In the genomic region with DNA sequence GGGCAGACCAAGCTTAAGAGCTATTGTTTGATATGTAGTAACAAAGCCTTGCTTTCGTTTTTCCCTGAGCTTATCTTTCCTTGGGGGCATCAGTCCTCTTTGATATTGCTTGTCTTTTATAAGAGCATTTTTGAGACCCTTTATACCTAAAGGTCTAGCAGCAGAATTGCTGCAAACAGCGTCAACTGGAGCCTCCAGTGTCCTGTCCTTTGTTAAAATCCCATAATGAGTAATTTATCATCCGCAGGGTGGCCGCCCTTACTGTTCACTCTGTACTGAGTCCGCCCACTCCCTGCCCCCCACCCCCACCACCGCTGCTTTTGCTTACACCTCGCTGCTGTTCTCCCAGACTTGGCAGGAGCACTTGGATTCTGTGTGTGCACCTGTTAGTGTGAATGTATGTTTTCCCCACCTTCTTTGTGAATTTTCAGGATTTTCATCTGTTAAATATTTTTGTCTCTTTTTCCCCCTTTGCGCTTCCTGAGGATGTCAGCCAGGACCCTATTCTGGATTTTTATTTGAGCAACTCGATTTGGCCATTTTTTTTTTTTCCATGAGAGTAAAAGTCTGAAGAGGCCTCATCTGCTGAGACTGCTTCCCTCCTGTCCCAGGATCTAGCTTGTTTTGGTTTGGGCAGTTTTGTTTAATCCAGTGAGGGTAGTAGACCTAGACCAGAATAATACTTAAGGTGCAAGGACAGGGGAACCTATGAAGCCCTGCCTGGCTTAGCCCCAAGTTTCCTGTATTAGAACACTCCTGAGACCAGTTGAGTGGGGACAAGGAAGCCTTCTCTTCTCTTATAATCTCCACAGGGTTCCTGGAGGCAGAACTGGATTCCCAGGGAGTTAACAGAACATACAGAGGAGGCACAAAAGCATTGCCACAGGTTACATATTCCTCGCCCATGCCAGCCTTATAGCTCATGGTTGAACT, we compare ENCODE assay signal across 8 cellular contexts. TPM values are rescaled to one million over a fixed set of nuclear protein-coding genes. Genes with fewer than 3 reads are reported as not detected.
DNase-seq lines count a peak whose midpoint lies in the region; ATAC-seq, FAIRE-seq and TF ChIP-seq lines count a peak whose summit lies in the region.

No MANE protein-coding gene starts in this region.

- H3K36me3 Mint-ChIP-seq in activated T-cell treated with anti-CD3 and anti-CD28 coated beads, Interleukin-2, amount 50 U/mL, for 24 hours (ENCODE audit: low read depth), result peaks cover 73% of the 10 kb centered on the region
- H3K36me3 Mint-ChIP-seq in activated T-helper 1 cell treated with anti-CD3 and anti-CD28 coated beads, Interleukin-12 subunit alpha, Interleukin-12 subunit beta, Interleukin-2, Interleukin-4 antibody, amounts not matched to agents 30 ng/mL and 10 ng/mL and 1 ng/mL, durations not matched to agents 14 hours and 24 hours and 36 hours (ENCODE audit: low read depth), result peaks cover 48% of the 10 kb centered on the region

- TF ChIP-seq RAD21 in HepG2 (CRISPR knock-in tag; IDR thresholded peaks at IDR 0.05), result no peak

- peak overlapping the region; percentile 86 for H3K4me2 ChIP-seq in HepG2 (ENCODE audit: low read depth, low read length)

- peak in 1 of 2 experiments; percentile 8; a peak in 1 of 4 replicates for TF ChIP-seq POLR2A in HepG2 (IDR thresholded peaks at IDR 0.05; ENCODE audit: insufficient read depth in 1 of 2, low read depth in 2 of 2, low read length in 2 of 2)
- no peak for TF ChIP-seq POLR2A in tibial nerve (IDR thresholded peaks at IDR 0.05)

- TF ChIP-seq CTCF in HepG2 (CRISPR knock-in tag; IDR thresholded peaks at IDR 0.05), result no peak
- no peak for TF ChIP-seq CTCF in tibial nerve (IDR thresholded peaks at IDR 0.05)

- H3K27ac ChIP-seq in HepG2 (ENCODE audit: extremely low read length, insufficient read depth, low read length), result peak overlapping the region; percentile 94
- peak overlapping the region; percentile 72 to 92 (median 82) for H3K27ac ChIP-seq in tibial nerve

- H2AFZ ChIP-seq in HepG2 (ENCODE audit: low read length), result no peak overlapping the region

- no peak for DNase-seq in activated T-cell treated with anti-CD3 and anti-CD28 coated beads, Interleukin-2, amount 50 U/mL, for 24 hours
- DNase-seq in activated T-cell treated with anti-CD3 and anti-CD28 coated beads for 4 hours, result no peak
- no peak for DNase-seq in activated T-helper 1 cell treated with anti-CD3 and anti-CD28 coated beads, Interleukin-12 subunit alpha, Interleukin-12 subunit beta, Interleukin-2, Interleukin-4 antibody, amounts not matched to agents 30 ng/mL and 10 ng/mL and 1 ng/mL, durations not matched to agents 14 hours and 24 hours and 36 hours (ENCODE audit: low spot score)
- DNase-seq in HepG2 (ENCODE audit: low spot score), result no peak
- no peak for DNase-seq in tibial nerve (ENCODE audit: low spot score in 2 of 2)
- no peak for DNase-seq in DMS114 treated with DMSO at 0.1 percent for 48 hours (lab: John Stamatoyannopoulos, UW; ENCODE audit: unreplicated experiment)
- DNase-seq in AG08396 (ENCODE audit: low spot score), result no peak

- H3K9me3 Mint-ChIP-seq in activated T-cell treated with anti-CD3 and anti-CD28 coated beads, Interleukin-2, amount 50 U/mL, for 24 hours, result no peaks in the 10 kb centered on the region
- H3K9me3 Mint-ChIP-seq in activated T-helper 1 cell treated with anti-CD3 and anti-CD28 coated beads, Interleukin-12 subunit alpha, Interleukin-12 subunit beta, Interleukin-2, Interleukin-4 antibody, amounts not matched to agents 30 ng/mL and 10 ng/mL and 1 ng/mL, durations not matched to agents 14 hours and 24 hours and 36 hours, result no peaks in the 10 kb centered on the region

- intact Hi-C loops in activated T-helper 1 cell treated with anti-CD3 and anti-CD28 coated beads, Interleukin-12 subunit alpha, Interleukin-12 subunit beta, Interleukin-2, Interleukin-4 antibody, amounts not matched to agents 30 ng/mL and 10 ng/mL and 1 ng/mL, durations not matched to agents 14 hours and 24 hours and 36 hours (cut with micrococcal nuclease), result loop anchor here (1.0 kb wide), 1 partner anchor 9 kb away; no protein-coding TSS in a partner anchor
- intact Hi-C loops in HepG2 (cut with micrococcal nuclease; ENCODE audit: unreplicated experiment), result loop anchor here (1.0 kb wide), 1 partner anchor 19 kb away; no protein-coding TSS in a partner anchor

- peaks cover 83% of the 10 kb centered on the region for H3K4me1 Mint-ChIP-seq in activated T-cell treated with anti-CD3 and anti-CD28 coated beads, Interleukin-2, amount 50 U/mL, for 24 hours (ENCODE audit: low read depth)
- peaks cover 86% of the 10 kb centered on the region for H3K4me1 Mint-ChIP-seq in activated T-helper 1 cell treated with anti-CD3 and anti-CD28 coated beads, Interleukin-12 subunit alpha, Interleukin-12 subunit beta, Interleukin-2, Interleukin-4 antibody, amounts not matched to agents 30 ng/mL and 10 ng/mL and 1 ng/mL, durations not matched to agents 14 hours and 24 hours and 36 hours (ENCODE audit: low read depth)

- peaks cover 57% of the 10 kb centered on the region for H3K79me2 ChIP-seq in HepG2 (ENCODE audit: insufficient read depth, low read length)

- peaks cover 84% of the 10 kb centered on the region for H3K4me1 ChIP-seq in HepG2 (ENCODE audit: insufficient read depth, low read length)
- peaks cover 4 to 73% (median 63%) of the 10 kb centered on the region in 4 donors for H3K4me1 ChIP-seq in tibial nerve

- H3K4me3 ChIP-seq in HepG2 (replicated peaks in 1 of 3; ENCODE audit: insufficient read depth in 1 of 3, low read depth in 2 of 3, low read length in 3 of 3) (peak overlapping the region; percentile 17 to 35 (median 33); a peak in 4 of 6 replicates), tibial nerve (no peak overlapping the region)

- H3K9me3 ChIP-seq in HepG2 (ENCODE audit: low read length) (no peaks in the 10 kb centered on the region), tibial nerve (no peaks in the 10 kb centered on the region)

- H3K4me3 Mint-ChIP-seq in activated T-cell treated with anti-CD3 and anti-CD28 coated beads, Interleukin-2, amount 50 U/mL, for 24 hours, result peak overlapping the region; percentile 95
- peak overlapping the region; percentile 80 for H3K4me3 Mint-ChIP-seq in activated T-helper 1 cell treated with anti-CD3 and anti-CD28 coated beads, Interleukin-12 subunit alpha, Interleukin-12 subunit beta, Interleukin-2, Interleukin-4 antibody, amounts not matched to agents 30 ng/mL and 10 ng/mL and 1 ng/mL, durations not matched to agents 14 hours and 24 hours and 36 hours

- POLR2A ChIA-PET in HepG2 (lab: Yijun Ruan, JAX), result interaction anchor here (1.0 to 2.7 kb wide), 4 partner anchors 8 to 110 kb away, joined by 3 to 19 read pairs (median 4); a partner anchor contains a TSS

- no peaks in the 10 kb centered on the region for H4K20me1 ChIP-seq in HepG2 (ENCODE audit: insufficient read depth, low read length)

- CTCF ChIA-PET in HepG2 (lab: Yijun Ruan, JAX; ENCODE audit: low intra/inter-chr PET ratio, low total read pairs), result interaction anchor here (1.1 kb wide), 1 partner anchor 13 kb away, joined by 4 read pairs; no protein-coding TSS in a partner anchor

- WGBS in HepG2 (ENCODE audit: low lambda C conversion rate), result 42% methylated on average over 10 of the region's 10 CpGs
- WGBS in tibial nerve, 2 donors, result 35 to 37% methylated on average over 10 of the region's 10 CpGs

- H3K36me3 ChIP-seq in HepG2 (replicated peaks in 1 of 2; ENCODE audit: control insufficient read depth in 1 of 2, insufficient read depth in 2 of 2, low read length in 2 of 2) (peaks cover 10 to 39% of the 10 kb centered on the region in 2 experiments), tibial nerve (peaks cover 0 to 20% (median 0%) of the 10 kb centered on the region in 3 donors)

- H3K27ac Mint-ChIP-seq in activated T-cell treated with anti-CD3 and anti-CD28 coated beads, Interleukin-2, amount 50 U/mL, for 24 hours, result peak overlapping the region; percentile 100
- peak overlapping the region; percentile 100 for H3K27ac Mint-ChIP-seq in activated T-helper 1 cell treated with anti-CD3 and anti-CD28 coated beads, Interleukin-12 subunit alpha, Interleukin-12 subunit beta, Interleukin-2, Interleukin-4 antibody, amounts not matched to agents 30 ng/mL and 10 ng/mL and 1 ng/mL, durations not matched to agents 14 hours and 24 hours and 36 hours

- no peak for ATAC-seq in HepG2
- ATAC-seq in GM19463 (IDR thresholded peaks at IDR 0.05; ENCODE audit: unreplicated experiment), result no peak

- BruUV-seq in HepG2 (replicated peaks; lab: Mats Ljungman, UMichigan), result TSS peak; percentile 7

- H3K27me3 ChIP-seq in HepG2 (ENCODE audit: control insufficient read depth in 1 of 2, insufficient read depth in 2 of 2, low read length in 2 of 2) (no peaks in the 10 kb centered on the region), tibial nerve (no peaks in the 10 kb centered on the region)

- TF ChIP-seq EP300 in HepG2 (IDR thresholded peaks at IDR 0.05; ENCODE audit: low read depth in 2 of 2, low read length in 2 of 2), result no peak
- TF ChIP-seq EP300 in HepG2 (CRISPR knock-in tag; IDR thresholded peaks at IDR 0.05; ENCODE audit: borderline replicate concordance), result no peak
- TF ChIP-seq EP300 in tibial nerve (IDR thresholded peaks at IDR 0.05), result no peak

- in situ Hi-C loops in HepG2 (cut with HindIII; ENCODE audit: extremely low pct_ligation_motif_present, low pct_unique_long_range_greater_than_20kb), result no loop called here

- FAIRE-seq in HepG2 (lab: Jason Lieb, UNC), result no peak

- no peaks in the 10 kb centered on the region for H3K27me3 Mint-ChIP-seq in activated T-cell treated with anti-CD3 and anti-CD28 coated beads, Interleukin-2, amount 50 U/mL, for 24 hours
- no peaks in the 10 kb centered on the region for H3K27me3 Mint-ChIP-seq in activated T-helper 1 cell treated with anti-CD3 and anti-CD28 coated beads, Interleukin-12 subunit alpha, Interleukin-12 subunit beta, Interleukin-2, Interleukin-4 antibody, amounts not matched to agents 30 ng/mL and 10 ng/mL and 1 ng/mL, durations not matched to agents 14 hours and 24 hours and 36 hours (ENCODE audit: insufficient read depth)

- peak overlapping the region; percentile 59 for H3K9ac ChIP-seq in HepG2 (ENCODE audit: insufficient read depth, low read depth, low read length)

RNA-seq across cellular contexts. Expression of a gene that starts 8.1 kb away (rescaled TPM):
- 113 and 124 TPM in 2 replicates for total RNA-seq in activated T-helper 1 cell treated with anti-CD3 and anti-CD28 coated beads, Interleukin-12 subunit alpha, Interleukin-12 subunit beta, Interleukin-2, Interleukin-4 antibody, amounts not matched to agents 30 ng/mL and 10 ng/mL and 1 ng/mL, durations not matched to agents 14 hours and 24 hours and 36 hours
- total RNA-seq in HepG2 (2016; rRNA removed; fragmentation: Illumina TruSeq; extraction: Trizol) (117 and 132 TPM in 2 replicates), tibial nerve (10 to 100 TPM; 17.1 to 54.6 (median 35.0) TPM)
- total RNA-seq in HepG2 (2016; cell fraction: cytosol; rRNA removed; fragmentation: Illumina TruSeq; extraction: Trizol; ENCODE audit: low read depth), result 31.9 and 33.3 TPM in 2 replicates
- 111 and 137 TPM in 2 replicates for total RNA-seq in HepG2 (2016; cell fraction: insoluble cytoplasmic fraction; rRNA removed; fragmentation: Illumina TruSeq; extraction: Trizol)
- total RNA-seq in HepG2 (2016; cell fraction: membrane; rRNA removed; fragmentation: Illumina TruSeq; extraction: Trizol), result 66.9 and 73.0 TPM in 2 replicates
- total RNA-seq in HepG2 (2016; cell fraction: nucleus; rRNA removed; fragmentation: Illumina TruSeq; extraction: Trizol), result 58.2 and 67.9 TPM in 2 replicates
- polyA plus RNA-seq in HepG2 (2011; rRNA removed), result 125 and 127 TPM in 2 replicates
- 56.3 and 126 TPM in 2 replicates for polyA plus RNA-seq in HepG2 (2011; cell fraction: cytosol; rRNA removed)
- polyA plus RNA-seq in HepG2 (2011; cell fraction: nucleus; rRNA removed), result 211 and 341 TPM in 2 replicates
- polyA plus RNA-seq in HepG2 (2012), result 63.5 and 68.9 TPM in 2 replicates
- polyA plus RNA-seq in HepG2 (2016; cell fraction: cytosol; fragmentation: Illumina TruSeq; extraction: Trizol; ENCODE audit: low read depth), result 20.7 and 23.5 TPM in 2 replicates
- polyA plus RNA-seq in HepG2 (2016; cell fraction: insoluble cytoplasmic fraction; fragmentation: Illumina TruSeq; extraction: Trizol; ENCODE audit: low read depth), result 136 and 157 TPM in 2 replicates
- 44.8 and 50.5 TPM in 2 replicates for polyA plus RNA-seq in HepG2 (2016; cell fraction: membrane; fragmentation: Illumina TruSeq; extraction: Trizol; ENCODE audit: low read depth)
- 131 TPM in 2 replicates for polyA plus RNA-seq in HepG2 (2016; cell fraction: nucleus; fragmentation: Illumina TruSeq; extraction: Trizol; ENCODE audit: insufficient read depth, low read depth)
- polyA minus RNA-seq in HepG2 (2011; rRNA and poly(A)+ RNA removed; ENCODE audit: low replicate concordance), result 24.8 and 334 TPM in 2 replicates
- 131 and 176 TPM in 2 replicates for polyA minus RNA-seq in HepG2 (2011; cell fraction: cytosol; rRNA and poly(A)+ RNA removed)
- polyA minus RNA-seq in HepG2 (2011; cell fraction: nucleus; rRNA and poly(A)+ RNA removed), result 107 and 124 TPM in 2 replicates

RNA-seq across cellular contexts. Expression of a gene that starts 26.6 kb away (rescaled TPM):
- 9.1 and 11.2 TPM in 2 replicates for total RNA-seq in activated T-helper 1 cell treated with anti-CD3 and anti-CD28 coated beads, Interleukin-12 subunit alpha, Interleukin-12 subunit beta, Interleukin-2, Interleukin-4 antibody, amounts not matched to agents 30 ng/mL and 10 ng/mL and 1 ng/mL, durations not matched to agents 14 hours and 24 hours and 36 hours
- 0.15 TPM in 1 of 2 replicates, not detected in the other for total RNA-seq in HepG2 (2016; rRNA removed; fragmentation: Illumina TruSeq; extraction: Trizol)
- not detected in 2 replicates for total RNA-seq in HepG2 (2016; cell fraction: cytosol; rRNA removed; fragmentation: Illumina TruSeq; extraction: Trizol; ENCODE audit: low read depth)
- not detected in 2 replicates for total RNA-seq in HepG2 (2016; cell fraction: insoluble cytoplasmic fraction; rRNA removed; fragmentation: Illumina TruSeq; extraction: Trizol)
- total RNA-seq in HepG2 (2016; cell fraction: membrane; rRNA removed; fragmentation: Illumina TruSeq; extraction: Trizol), result not detected in 2 replicates
- not detected in 2 replicates for total RNA-seq in HepG2 (2016; cell fraction: nucleus; rRNA removed; fragmentation: Illumina TruSeq; extraction: Trizol)
- polyA plus RNA-seq in HepG2 (2011; rRNA removed), result 0.20 TPM in 2 replicates
- polyA plus RNA-seq in HepG2 (2011; cell fraction: cytosol; rRNA removed), result 0.13 TPM in 1 of 2 replicates, not detected in the other
- polyA plus RNA-seq in HepG2 (2011; cell fraction: nucleus; rRNA removed), result 2.5 and 2.6 TPM in 2 replicates
- 0.70 and 1.9 TPM in 2 replicates for polyA plus RNA-seq in HepG2 (2012)
- polyA plus RNA-seq in HepG2 (2016; cell fraction: cytosol; fragmentation: Illumina TruSeq; extraction: Trizol; ENCODE audit: low read depth), result 0.32 and 0.41 TPM in 2 replicates
- not detected in 2 replicates for polyA plus RNA-seq in HepG2 (2016; cell fraction: insoluble cytoplasmic fraction; fragmentation: Illumina TruSeq; extraction: Trizol; ENCODE audit: low read depth)
- polyA plus RNA-seq in HepG2 (2016; cell fraction: membrane; fragmentation: Illumina TruSeq; extraction: Trizol; ENCODE audit: low read depth), result not detected in 2 replicates
- not detected in 2 replicates for polyA plus RNA-seq in HepG2 (2016; cell fraction: nucleus; fragmentation: Illumina TruSeq; extraction: Trizol; ENCODE audit: insufficient read depth, low read depth)
- not detected in 2 replicates for polyA minus RNA-seq in HepG2 (2011; rRNA and poly(A)+ RNA removed; ENCODE audit: low replicate concordance)
- polyA minus RNA-seq in HepG2 (2011; cell fraction: cytosol; rRNA and poly(A)+ RNA removed), result not detected in 2 replicates
- not detected in 2 replicates for polyA minus RNA-seq in HepG2 (2011; cell fraction: nucleus; rRNA and poly(A)+ RNA removed)
- total RNA-seq in tibial nerve, result 1 to 10 TPM; 2.4 to 8.4 (median 4.6) TPM

RNA-seq across cellular contexts. Expression of a gene that starts 38.8 kb away (rescaled TPM):
- total RNA-seq in activated T-helper 1 cell treated with anti-CD3 and anti-CD28 coated beads, Interleukin-12 subunit alpha, Interleukin-12 subunit beta, Interleukin-2, Interleukin-4 antibody, amounts not matched to agents 30 ng/mL and 10 ng/mL and 1 ng/mL, durations not matched to agents 14 hours and 24 hours and 36 hours, result 104 and 107 TPM in 2 replicates
- total RNA-seq in HepG2 (2016; rRNA removed; fragmentation: Illumina TruSeq; extraction: Trizol), result 2.9 and 7.0 TPM in 2 replicates
- total RNA-seq in HepG2 (2016; cell fraction: cytosol; rRNA removed; fragmentation: Illumina TruSeq; extraction: Trizol; ENCODE audit: low read depth), result 10.0 and 10.9 TPM in 2 replicates
- 3.0 and 6.9 TPM in 2 replicates for total RNA-seq in HepG2 (2016; cell fraction: insoluble cytoplasmic fraction; rRNA removed; fragmentation: Illumina TruSeq; extraction: Trizol)
- 2.9 and 3.8 TPM in 2 replicates for total RNA-seq in HepG2 (2016; cell fraction: membrane; rRNA removed; fragmentation: Illumina TruSeq; extraction: Trizol)
- 9.9 and 11.5 TPM in 2 replicates for total RNA-seq in HepG2 (2016; cell fraction: nucleus; rRNA removed; fragmentation: Illumina TruSeq; extraction: Trizol)
- 9.3 and 11.1 TPM in 2 replicates for polyA plus RNA-seq in HepG2 (2011; rRNA removed)
- polyA plus RNA-seq in HepG2 (2011; cell fraction: cytosol; rRNA removed), result 1.9 and 2.9 TPM in 2 replicates
- polyA plus RNA-seq in HepG2 (2011; cell fraction: nucleus; rRNA removed), result 106 and 117 TPM in 2 replicates
- 10.1 and 13.5 TPM in 2 replicates for polyA plus RNA-seq in HepG2 (2012)
- 1.1 and 1.2 TPM in 2 replicates for polyA plus RNA-seq in HepG2 (2016; cell fraction: cytosol; fragmentation: Illumina TruSeq; extraction: Trizol; ENCODE audit: low read depth)
- 5.9 and 7.3 TPM in 2 replicates for polyA plus RNA-seq in HepG2 (2016; cell fraction: insoluble cytoplasmic fraction; fragmentation: Illumina TruSeq; extraction: Trizol; ENCODE audit: low read depth)
- polyA plus RNA-seq in HepG2 (2016; cell fraction: membrane; fragmentation: Illumina TruSeq; extraction: Trizol; ENCODE audit: low read depth), result 1.5 and 2.1 TPM in 2 replicates
- 38.5 and 39.0 TPM in 2 replicates for polyA plus RNA-seq in HepG2 (2016; cell fraction: nucleus; fragmentation: Illumina TruSeq; extraction: Trizol; ENCODE audit: insufficient read depth, low read depth)
- 11.4 and 13.8 TPM in 2 replicates for polyA minus RNA-seq in HepG2 (2011; rRNA and poly(A)+ RNA removed; ENCODE audit: low replicate concordance)
- polyA minus RNA-seq in HepG2 (2011; cell fraction: cytosol; rRNA and poly(A)+ RNA removed), result 8.0 and 17.6 TPM in 2 replicates
- 25.9 and 27.4 TPM in 2 replicates for polyA minus RNA-seq in HepG2 (2011; cell fraction: nucleus; rRNA and poly(A)+ RNA removed)
- 100 to 1,000 TPM; 135 to 174 (median 170) TPM for total RNA-seq in tibial nerve

RNA-seq across cellular contexts. Expression of a gene that starts 39.0 kb away (rescaled TPM):
- total RNA-seq in activated T-helper 1 cell treated with anti-CD3 and anti-CD28 coated beads, Interleukin-12 subunit alpha, Interleukin-12 subunit beta, Interleukin-2, Interleukin-4 antibody, amounts not matched to agents 30 ng/mL and 10 ng/mL and 1 ng/mL, durations not matched to agents 14 hours and 24 hours and 36 hours, result 0.27 and 0.41 TPM in 2 replicates
- total RNA-seq in HepG2 (2016; rRNA removed; fragmentation: Illumina TruSeq; extraction: Trizol), result 0.13 and 0.20 TPM in 2 replicates
- 0.18 and 0.61 TPM in 2 replicates for total RNA-seq in HepG2 (2016; cell fraction: cytosol; rRNA removed; fragmentation: Illumina TruSeq; extraction: Trizol; ENCODE audit: low read depth)
- total RNA-seq in HepG2 (2016; cell fraction: insoluble cytoplasmic fraction; rRNA removed; fragmentation: Illumina TruSeq; extraction: Trizol), result 0.24 TPM in 1 of 2 replicates, not detected in the other
- total RNA-seq in HepG2 (2016; cell fraction: membrane; rRNA removed; fragmentation: Illumina TruSeq; extraction: Trizol), result 0.12 and 0.21 TPM in 2 replicates
- 0.56 TPM in 1 of 2 replicates, not detected in the other for total RNA-seq in HepG2 (2016; cell fraction: nucleus; rRNA removed; fragmentation: Illumina TruSeq; extraction: Trizol)
- 0.31 and 0.55 TPM in 2 replicates for polyA plus RNA-seq in HepG2 (2011; rRNA removed)
- polyA plus RNA-seq in HepG2 (2011; cell fraction: cytosol; rRNA removed), result 0.31 and 0.32 TPM in 2 replicates
- 2.0 and 2.1 TPM in 2 replicates for polyA plus RNA-seq in HepG2 (2011; cell fraction: nucleus; rRNA removed)
- 0.15 and 0.31 TPM in 2 replicates for polyA plus RNA-seq in HepG2 (2012)
- polyA plus RNA-seq in HepG2 (2016; cell fraction: cytosol; fragmentation: Illumina TruSeq; extraction: Trizol; ENCODE audit: low read depth), result 0.08 and 0.10 TPM in 2 replicates
- polyA plus RNA-seq in HepG2 (2016; cell fraction: insoluble cytoplasmic fraction; fragmentation: Illumina TruSeq; extraction: Trizol; ENCODE audit: low read depth), result 0.21 and 0.26 TPM in 2 replicates
- 0.14 and 0.22 TPM in 2 replicates for polyA plus RNA-seq in HepG2 (2016; cell fraction: membrane; fragmentation: Illumina TruSeq; extraction: Trizol; ENCODE audit: low read depth)
- polyA plus RNA-seq in HepG2 (2016; cell fraction: nucleus; fragmentation: Illumina TruSeq; extraction: Trizol; ENCODE audit: insufficient read depth, low read depth), result 0.38 and 0.51 TPM in 2 replicates
- 0.80 and 0.94 TPM in 2 replicates for polyA minus RNA-seq in HepG2 (2011; rRNA and poly(A)+ RNA removed; ENCODE audit: low replicate concordance)
- polyA minus RNA-seq in HepG2 (2011; cell fraction: cytosol; rRNA and poly(A)+ RNA removed), result not detected in 2 replicates
- polyA minus RNA-seq in HepG2 (2011; cell fraction: nucleus; rRNA and poly(A)+ RNA removed), result 0.26 and 0.50 TPM in 2 replicates
- 1 to 10 TPM in 1 of 4 donors, under 1 TPM in 2, not detected in 1; 0.30 to 2.2 (median 0.84) TPM for total RNA-seq in tibial nerve

RNA-seq across cellular contexts. Expression of a gene that starts 55.0 kb away (rescaled TPM):
- total RNA-seq in activated T-helper 1 cell treated with anti-CD3 and anti-CD28 coated beads, Interleukin-12 subunit alpha, Interleukin-12 subunit beta, Interleukin-2, Interleukin-4 antibody, amounts not matched to agents 30 ng/mL and 10 ng/mL and 1 ng/mL, durations not matched to agents 14 hours and 24 hours and 36 hours, result 4.3 and 4.7 TPM in 2 replicates
- total RNA-seq in HepG2 (2016; rRNA removed; fragmentation: Illumina TruSeq; extraction: Trizol), result 3.9 and 16.0 TPM in 2 replicates
- total RNA-seq in HepG2 (2016; cell fraction: cytosol; rRNA removed; fragmentation: Illumina TruSeq; extraction: Trizol; ENCODE audit: low read depth), result 2.1 and 2.3 TPM in 2 replicates
- 3.3 and 18.3 TPM in 2 replicates for total RNA-seq in HepG2 (2016; cell fraction: insoluble cytoplasmic fraction; rRNA removed; fragmentation: Illumina TruSeq; extraction: Trizol)
- 1.9 and 2.0 TPM in 2 replicates for total RNA-seq in HepG2 (2016; cell fraction: membrane; rRNA removed; fragmentation: Illumina TruSeq; extraction: Trizol)
- 20.4 and 23.8 TPM in 2 replicates for total RNA-seq in HepG2 (2016; cell fraction: nucleus; rRNA removed; fragmentation: Illumina TruSeq; extraction: Trizol)
- 5.3 and 6.9 TPM in 2 replicates for polyA plus RNA-seq in HepG2 (2011; rRNA removed)
- 3.1 and 3.4 TPM in 2 replicates for polyA plus RNA-seq in HepG2 (2011; cell fraction: cytosol; rRNA removed)
- 62.1 and 64.1 TPM in 2 replicates for polyA plus RNA-seq in HepG2 (2011; cell fraction: nucleus; rRNA removed)
- polyA plus RNA-seq in HepG2 (2012), result 15.6 and 28.9 TPM in 2 replicates
- 3.5 and 3.8 TPM in 2 replicates for polyA plus RNA-seq in HepG2 (2016; cell fraction: cytosol; fragmentation: Illumina TruSeq; extraction: Trizol; ENCODE audit: low read depth)
- 6.3 and 9.1 TPM in 2 replicates for polyA plus RNA-seq in HepG2 (2016; cell fraction: insoluble cytoplasmic fraction; fragmentation: Illumina TruSeq; extraction: Trizol; ENCODE audit: low read depth)
- polyA plus RNA-seq in HepG2 (2016; cell fraction: membrane; fragmentation: Illumina TruSeq; extraction: Trizol; ENCODE audit: low read depth), result 3.4 and 3.6 TPM in 2 replicates
- polyA plus RNA-seq in HepG2 (2016; cell fraction: nucleus; fragmentation: Illumina TruSeq; extraction: Trizol; ENCODE audit: insufficient read depth, low read depth), result 81.2 and 84.3 TPM in 2 replicates
- 1.7 and 2.2 TPM in 2 replicates for polyA minus RNA-seq in HepG2 (2011; rRNA and poly(A)+ RNA removed; ENCODE audit: low replicate concordance)
- polyA minus RNA-seq in HepG2 (2011; cell fraction: cytosol; rRNA and poly(A)+ RNA removed), result 3.4 and 4.9 TPM in 2 replicates
- 7.1 and 9.0 TPM in 2 replicates for polyA minus RNA-seq in HepG2 (2011; cell fraction: nucleus; rRNA and poly(A)+ RNA removed)
- total RNA-seq in tibial nerve, result 100 to 1,000 TPM in 3 of 4 donors, 10 to 100 TPM in 1; 55.9 to 155 (median 125) TPM

Comparison
In these comparisons a context has a peak if more than half of its experiments do, and no peak if none do; other contexts are left out.
1. H3K4me3 ChIP-seq: peak in HepG2 (3 of 3); none in tibial nerve (0 of 4).